Comparison of ENCODE assay signal across 28 cellular contexts in the genomic region with DNA sequence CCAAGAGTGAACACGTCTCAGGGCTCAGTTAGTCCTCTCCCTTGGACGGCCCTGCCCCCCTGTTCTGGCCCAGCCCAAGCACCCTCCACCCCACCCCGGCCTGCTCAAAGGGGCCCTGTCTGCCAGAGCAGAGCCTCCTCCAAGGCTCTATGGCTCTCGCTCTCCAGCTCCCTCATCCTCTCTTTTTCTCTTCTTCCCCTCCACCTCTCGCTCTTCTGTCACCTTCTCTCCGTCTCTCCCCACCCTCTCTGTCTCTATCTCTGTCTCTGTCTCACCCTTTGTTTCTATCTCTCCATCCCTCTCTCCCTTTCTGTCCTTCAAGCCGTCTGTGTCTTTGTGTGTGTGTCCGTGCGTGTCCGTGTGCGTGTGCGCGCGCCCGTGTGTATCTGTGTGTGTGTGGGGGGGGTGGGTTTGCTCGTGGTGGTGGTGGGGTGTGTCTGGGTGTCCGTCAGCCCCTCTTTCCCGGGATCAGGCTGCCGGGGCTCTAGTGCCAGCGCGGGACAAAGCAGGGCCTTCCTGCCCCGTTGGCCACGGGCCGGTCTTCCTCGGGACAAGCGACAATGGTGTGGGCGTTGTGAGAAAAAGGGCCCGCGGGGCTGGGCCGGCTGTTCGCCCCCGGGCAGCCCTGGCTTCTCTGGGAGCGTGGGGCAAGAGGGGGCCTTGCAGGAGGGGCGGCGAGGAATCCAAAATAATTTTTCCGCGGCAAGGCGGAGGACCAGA. TPM values are rescaled to one million over a fixed set of nuclear protein-coding genes. Genes with fewer than 3 reads are reported as not detected.
A peak's percentile ranks its signal among the peaks of the same experiment; 100 is the strongest.
DNase-seq lines count a peak whose midpoint lies in the region; ATAC-seq and FAIRE-seq lines count a peak whose summit lies in the region.
"Had no signal": no experiment of that assay in that cellular context is flagged by ENCODE, and none has a peak within 500 bp of the region (broad histone marks: within the 10 kb centered on the region; RNA-seq: fewer than 3 reads in every experiment).

No MANE protein-coding gene starts in this region.

- no peak for FAIRE-seq in small intestine (lab: Jason Lieb, UNC)
- FAIRE-seq: H54, HTR-8/SVneo had no signal

- H3K4me1 Mint-ChIP-seq in activated naive CD4-positive, alpha-beta T cell treated with anti-CD3 and anti-CD28 coated beads for 36 hours (ENCODE audit: low read depth) = peaks cover 44% of the 10 kb centered on the region
- H3K4me1 Mint-ChIP-seq in IgD-negative memory B cell = peaks cover 0 to 15% (median 7%) of the 10 kb centered on the region in 3 donors

- H3K27ac Mint-ChIP-seq in activated naive CD4-positive, alpha-beta T cell treated with anti-CD3 and anti-CD28 coated beads for 36 hours = no peak overlapping the region
- H3K27ac Mint-ChIP-seq in IgD-negative memory B cell = no peak overlapping the region
- H3K27ac Mint-ChIP-seq: CD14-positive monocyte had no signal

- intact Hi-C loops in activated naive CD4-positive, alpha-beta T cell treated with anti-CD3 and anti-CD28 coated beads for 36 hours (cut with micrococcal nuclease) = loop anchor here (5.0 kb wide), 1 partner anchor 76 kb away; a partner anchor contains a TSS
- intact Hi-C loops in posterior vena cava (cut with DNase I) = no loop called here

- H3K36me3 ChIP-seq in small intestine (ENCODE audit: control insufficient read depth in 2 of 2, insufficient read depth in 2 of 2, low read length in 2 of 2) = no peaks in the 10 kb centered on the region
- H3K36me3 ChIP-seq: sigmoid colon, tibial artery had no signal

- DNase-seq in activated naive CD4-positive, alpha-beta T cell treated with anti-CD3 and anti-CD28 coated beads for 36 hours = no peak
- DNase-seq in activated naive CD4-positive, alpha-beta T cell (lab: John Stamatoyannopoulos, UW) = no peak
- DNase-seq in iPS-NIHi11 (ENCODE audit: low spot score) = peak; percentile 5
- peak; percentile 79 for DNase-seq in posterior vena cava (ENCODE audit: low spot score)
- no peak for DNase-seq in small intestine
- DNase-seq: ACHN; dorsolateral prefrontal cortex; Karpas-422; NCI-H187 treated with DMSO at 0.1 percent for 48 hours; NCI-H226; PC-9; SIG-M5; sigmoid colon; stimulated activated naive CD4-positive, alpha-beta T cell; tibial artery had no signal

- H3K9me3 Mint-ChIP-seq in activated naive CD4-positive, alpha-beta T cell treated with anti-CD3 and anti-CD28 coated beads for 36 hours = no peaks in the 10 kb centered on the region
- H3K9me3 Mint-ChIP-seq in IgD-negative memory B cell = peaks cover 0 to 7% (median 2%) of the 10 kb centered on the region in 3 donors

- no peaks in the 10 kb centered on the region for H3K36me3 Mint-ChIP-seq in activated naive CD4-positive, alpha-beta T cell treated with anti-CD3 and anti-CD28 coated beads for 36 hours (ENCODE audit: low read depth)
- H3K36me3 Mint-ChIP-seq in IgD-negative memory B cell = peaks cover 7% of the 10 kb centered on the region

- H3K27me3 Mint-ChIP-seq in activated naive CD4-positive, alpha-beta T cell treated with anti-CD3 and anti-CD28 coated beads for 36 hours (ENCODE audit: low read depth) = peaks cover 63% of the 10 kb centered on the region
- H3K27me3 Mint-ChIP-seq in IgD-negative memory B cell = peaks cover 59% of the 10 kb centered on the region

- ATAC-seq in GM19452 (IDR thresholded peaks at IDR 0.05; ENCODE audit: unreplicated experiment) = no peak
- no peak for ATAC-seq in GM18870 (IDR thresholded peaks at IDR 0.05; ENCODE audit: unreplicated experiment)

- peaks cover 0 to 3% of the 10 kb centered on the region in 2 donors for H3K4me1 ChIP-seq in small intestine (ENCODE audit: control insufficient read depth in 2 of 2, insufficient read depth in 1 of 2, low read depth in 1 of 2, low read length in 1 of 2)
- H3K4me1 ChIP-seq: parathyroid adenoma had no signal

- no peaks in the 10 kb centered on the region for H3K9me3 ChIP-seq in small intestine (ENCODE audit: control insufficient read depth, low read depth)
- H3K9me3 ChIP-seq: sigmoid colon, tibial artery had no signal

- CTCF ChIA-PET in activated naive CD4-positive, alpha-beta T cell treated with anti-CD3 and anti-CD28 coated beads for 36 hours (lab: Charles Lee) = no interaction called here

- peaks cover 9 to 50% of the 10 kb centered on the region in 2 donors for H3K27me3 ChIP-seq in small intestine (ENCODE audit: control insufficient read depth in 2 of 2, insufficient read depth in 2 of 2, low read length in 2 of 2)

- peak overlapping the region; percentile 10 for H3K4me3 Mint-ChIP-seq in activated naive CD4-positive, alpha-beta T cell treated with anti-CD3 and anti-CD28 coated beads for 36 hours
- peak overlapping the region in 3 of 4 donors; percentile 29 to 89 (median 42) for H3K4me3 Mint-ChIP-seq in IgD-negative memory B cell

- 11 to 25% (median 17%) methylated on average over 38 of the region's 38 CpGs for WGBS in small intestine, 3 donors

- no peak overlapping the region for H3K27ac ChIP-seq in small intestine (ENCODE audit: low read depth in 1 of 2, low read length in 1 of 2)
- H3K27ac ChIP-seq: dorsolateral prefrontal cortex, epithelial cell of prostate, parathyroid adenoma, PC-9, sigmoid colon, tibial artery had no signal

- H3K4me3 ChIP-seq in small intestine (ENCODE audit: low read depth in 1 of 2, low read length in 2 of 2) = no peak overlapping the region
- H3K4me3 ChIP-seq: PC-9, sigmoid colon had no signal

RNA-seq across cellular contexts. Expression of a gene that starts 8.7 kb away (rescaled TPM):
- total RNA-seq in activated naive CD4-positive, alpha-beta T cell treated with anti-CD3 and anti-CD28 coated beads for 36 hours = not detected
- polyA plus RNA-seq in IgD-negative memory B cell (not detected), small intestine (not detected)
- not detected for total RNA-seq in posterior vena cava
- total RNA-seq: cardiac septum; dorsolateral prefrontal cortex; fibroblast of villous mesenchyme; G401; lung microvascular endothelial cell; PC-9; sigmoid colon; T-helper 2 cell treated with Interferon-gamma antibody and Interleukin-4, amounts not matched to agents 100 ng/mL and 5 ng/mL, for 36 hours had no signal
- polyA plus RNA-seq: CD14-positive monocyte, sigmoid colon had no signal

RNA-seq across cellular contexts. Expression of a gene that starts 45.9 kb away (rescaled TPM):
- total RNA-seq in activated naive CD4-positive, alpha-beta T cell treated with anti-CD3 and anti-CD28 coated beads for 36 hours = under 1 TPM in 1 of 2 experiments, not detected in 1; 0.05 TPM
- polyA plus RNA-seq in IgD-negative memory B cell (not detected), small intestine (not detected)
- not detected for total RNA-seq in posterior vena cava
- total RNA-seq: fibroblast of villous mesenchyme; G401; lung microvascular endothelial cell; PC-9; sigmoid colon; T-helper 2 cell treated with Interferon-gamma antibody and Interleukin-4, amounts not matched to agents 100 ng/mL and 5 ng/mL, for 36 hours had no signal
- polyA plus RNA-seq: CD14-positive monocyte, sigmoid colon had no signal

Comparison
In these comparisons a context has a peak if more than half of its experiments do, and no peak if none do; other contexts are left out.
1. DNase-seq: peak in iPS-NIHi11 (single experiment) and posterior vena cava (single experiment); none in activated naive CD4-positive, alpha-beta T cell treated with anti-CD3 and anti-CD28 coated beads for 36 hours (single experiment), activated naive CD4-positive, alpha-beta T cell (0 of 4) and small intestine (single experiment).